11 cellular contexts compared by ENCODE assay signal in the genomic region with DNA sequence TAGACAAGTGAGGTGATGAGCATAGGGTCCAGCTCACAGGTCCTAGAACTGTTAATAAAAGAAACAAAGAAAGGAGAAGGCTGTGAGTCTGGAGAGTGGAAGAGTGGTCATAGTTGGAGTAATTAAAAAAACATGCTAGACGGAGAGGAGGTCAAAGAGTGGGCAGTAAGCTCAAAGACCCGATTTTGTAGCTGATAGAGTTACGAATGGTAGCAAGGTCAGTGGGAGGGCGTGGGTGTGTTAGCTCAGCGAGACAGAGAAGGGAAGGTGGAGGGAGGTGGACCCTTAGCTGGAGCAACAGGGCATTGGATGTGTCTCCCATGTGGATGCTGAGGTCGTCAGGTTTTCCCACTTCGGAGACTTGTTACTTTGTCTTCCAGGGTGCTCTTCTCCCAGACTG.
"Had no signal": no experiment of that assay in that cellular context is flagged by ENCODE, and none has a peak within 500 bp of the region (broad histone marks: within the 10 kb centered on the region; RNA-seq: fewer than 3 reads in every experiment).

No MANE protein-coding gene starts in this region.

- DNase-seq: GM23248, GOT3, H7, H9, HCEC 1CT, HFFc6 had no signal

- H3K4me3 Mint-ChIP-seq: GM23338, H9, HFFc6 had no signal

- H3K9ac ChIP-seq: GM23248 had no signal

- H3K4me3 ChIP-seq: GM23248, GM23338, HAP-1 had no signal

- FAIRE-seq: H1, H54 had no signal

- ATAC-seq: GM23338, HCT116 had no signal

- H3K4me2 ChIP-seq: GM23338 had no signal

- H2AFZ ChIP-seq: GM23248, GM23338 had no signal

- H3K27ac ChIP-seq: GM23248 had no signal

- H3K36me3 ChIP-seq: HAP-1 had no signal

- H3K9me3 ChIP-seq: HAP-1 had no signal

- H3K27ac Mint-ChIP-seq: GM23338, H9, HFFc6 had no signal

- H3K4me1 ChIP-seq: HAP-1 had no signal

- H3K4me1 Mint-ChIP-seq: GM23338, H9 had no signal
